Comparison of ENCODE assay signal across 8 cellular contexts in the genomic region with DNA sequence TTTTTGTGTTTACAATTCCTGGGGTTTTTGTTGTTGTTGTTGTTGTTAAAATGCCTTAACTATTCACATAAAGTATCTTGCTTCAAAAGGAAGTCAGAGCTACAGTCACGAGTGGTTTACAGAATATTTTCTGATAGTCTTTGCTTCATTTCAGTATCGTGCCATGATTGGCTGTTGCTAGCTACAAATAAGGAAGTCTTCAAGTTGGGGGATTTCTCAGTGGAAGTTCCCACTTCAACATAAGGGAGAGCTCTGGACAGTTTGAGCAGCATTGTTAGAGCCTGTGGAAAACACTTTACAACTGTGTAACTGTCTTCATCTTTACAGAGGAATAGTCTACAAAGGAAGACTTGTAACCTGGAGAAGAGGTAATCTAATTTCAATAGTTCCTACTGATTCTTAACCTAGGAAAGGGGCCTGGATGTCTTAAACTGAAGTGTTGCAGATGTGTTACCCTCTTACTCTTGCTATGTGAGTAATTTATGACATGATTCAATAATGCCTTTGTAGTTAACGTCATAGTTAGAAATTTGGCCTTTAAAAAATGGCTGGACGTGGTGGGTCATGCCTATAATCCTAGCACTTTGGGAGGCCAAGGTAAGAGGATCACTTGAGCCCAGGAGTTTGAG. TPM values are rescaled to one million over a fixed set of nuclear protein-coding genes. Genes with fewer than 3 reads are reported as not detected.
A peak's percentile ranks its signal among the peaks of the same experiment; 100 is the strongest.
DNase-seq lines count a peak whose midpoint lies in the region; ATAC-seq and TF ChIP-seq lines count a peak whose summit lies in the region.

No MANE protein-coding gene starts in this region.

- WGBS in tibial nerve, 2 donors: 21 to 24% methylated on average over 4 of the region's 4 CpGs

- peak; percentile 31 to 37 for TF ChIP-seq POLR2A in tibial nerve (IDR thresholded peaks at IDR 0.05)

- H3K27ac ChIP-seq in tibial nerve: peak overlapping the region in 3 of 4 donors; percentile 75 to 83 (median 75)

- H3K4me3 ChIP-seq in GM08714 (ENCODE audit: low read length) (peak overlapping the region; percentile 100), tibial nerve (peak overlapping the region in 2 of 4 donors; percentile 20 to 37)

- H3K27ac Mint-ChIP-seq in activated naive CD4-positive, alpha-beta T cell treated with anti-CD3 and anti-CD28 coated beads, Interleukin-2, amount 10 ng/mL, durations not matched to agents 7 days and 5 days: peak overlapping the region; percentile 95

- H3K4me1 ChIP-seq in tibial nerve: peaks cover 0 to 36% (median 17%) of the 10 kb centered on the region in 4 donors

- H3K36me3 ChIP-seq in tibial nerve: no peaks in the 10 kb centered on the region

- peak in 1 of 2 donors; percentile 61 for TF ChIP-seq EP300 in tibial nerve (IDR thresholded peaks at IDR 0.05)

- DNase-seq in GM20000 (ENCODE audit: low spot score) (peak; percentile 60), iris pigment epithelial cell (ENCODE audit: low read depth) (peak; percentile 74), tibial nerve (ENCODE audit: low spot score in 2 of 2) (peak in 1 of 2 donors; percentile 46), C1 segment of cervical spinal cord (lab: John Stamatoyannopoulos, UW) (no peak), NCI-H187 treated with DMSO at 0.1 percent for 48 hours (lab: John Stamatoyannopoulos, UW) (no peak)
- DNase-seq in activated naive CD4-positive, alpha-beta T cell treated with anti-CD3 and anti-CD28 coated beads, Interleukin-2, amount 10 ng/mL, durations not matched to agents 7 days and 5 days: no peak

- H3K9me3 ChIP-seq in tibial nerve: no peaks in the 10 kb centered on the region

- TF ChIP-seq CTCF in GM20000 (IDR thresholded peaks at IDR 0.05; ENCODE audit: extremely low read depth, missing control alignments) (no peak), tibial nerve (IDR thresholded peaks at IDR 0.05) (no peak)

- CTCF ChIA-PET in activated naive CD4-positive, alpha-beta T cell treated with anti-CD3 and anti-CD28 coated beads, Interleukin-2, amount 10 ng/mL, durations not matched to agents 7 days and 5 days (lab: Charles Lee): interaction anchor here (0.8 to 1.9 kb wide), 3 partner anchors 19 to 73 kb away, joined by 3 to 8 read pairs (median 3); no protein-coding TSS in a partner anchor

- peaks cover 52% of the 10 kb centered on the region for H3K4me1 Mint-ChIP-seq in activated naive CD4-positive, alpha-beta T cell treated with anti-CD3 and anti-CD28 coated beads, Interleukin-2, amount 10 ng/mL, durations not matched to agents 7 days and 5 days

- peaks cover 10% of the 10 kb centered on the region for H3K36me3 Mint-ChIP-seq in activated naive CD4-positive, alpha-beta T cell treated with anti-CD3 and anti-CD28 coated beads, Interleukin-2, amount 10 ng/mL, durations not matched to agents 7 days and 5 days

- H3K4me3 Mint-ChIP-seq in activated naive CD4-positive, alpha-beta T cell treated with anti-CD3 and anti-CD28 coated beads, Interleukin-2, amount 10 ng/mL, durations not matched to agents 7 days and 5 days: peak overlapping the region; percentile 94

- H3K27me3 Mint-ChIP-seq in activated naive CD4-positive, alpha-beta T cell treated with anti-CD3 and anti-CD28 coated beads, Interleukin-2, amount 10 ng/mL, durations not matched to agents 7 days and 5 days: no peaks in the 10 kb centered on the region

- H3K27me3 ChIP-seq in tibial nerve: no peaks in the 10 kb centered on the region

- peak; percentile 81 for ATAC-seq in HG03571 (IDR thresholded peaks at IDR 0.05; ENCODE audit: unreplicated experiment)

- peaks cover 4% of the 10 kb centered on the region for H3K9me3 Mint-ChIP-seq in activated naive CD4-positive, alpha-beta T cell treated with anti-CD3 and anti-CD28 coated beads, Interleukin-2, amount 10 ng/mL, durations not matched to agents 7 days and 5 days

RNA-seq across cellular contexts. Expression of a gene that starts 23.4 kb away (rescaled TPM):
- total RNA-seq in tibial nerve: 10 to 100 TPM; 54.4 to 83.5 (median 75.1) TPM

Comparison
In these comparisons a context has a peak if more than half of its experiments do, and no peak if none do; other contexts are left out.
1. DNase-seq: peak in GM20000 (single experiment) and iris pigment epithelial cell (single experiment); none in activated naive CD4-positive, alpha-beta T cell treated with anti-CD3 and anti-CD28 coated beads, Interleukin-2, amount 10 ng/mL, durations not matched to agents 7 days and 5 days (single experiment), C1 segment of cervical spinal cord (0 of 14) and NCI-H187 treated with DMSO at 0.1 percent for 48 hours (single experiment).